In the genomic region with DNA sequence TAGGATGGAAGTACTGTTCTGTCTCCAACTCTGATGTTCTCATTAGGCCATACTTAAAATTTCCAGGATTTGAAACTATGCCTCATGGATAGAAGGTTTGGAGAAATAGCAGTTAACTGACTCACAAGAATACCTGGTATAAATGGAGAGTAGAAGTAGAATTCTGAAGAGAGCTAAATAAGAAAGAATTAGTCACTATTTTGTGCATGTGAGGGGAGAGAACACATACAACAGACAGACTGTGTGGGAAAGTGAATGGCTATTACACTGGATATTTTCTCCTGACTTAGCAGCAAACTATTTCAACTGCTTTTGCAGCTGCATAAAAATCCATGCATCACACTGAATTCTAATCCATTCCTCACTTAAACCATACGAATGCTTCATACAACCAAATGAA, we compare ENCODE assay signal across 15 cellular contexts.
DNase-seq lines count a peak whose midpoint lies in the region; FAIRE-seq and TF ChIP-seq lines count a peak whose summit lies in the region.
"Had no signal": no experiment of that assay in that cellular context is flagged by ENCODE, and none has a peak within 500 bp of the region (broad histone marks: within the 10 kb centered on the region; RNA-seq: fewer than 3 reads in every experiment).

No MANE protein-coding gene starts in this region.

- H3K9ac ChIP-seq in astrocyte (ENCODE audit: low read length) (no peak overlapping the region), mesenchymal stem cell (ENCODE audit: low read length) (no peak overlapping the region)
- H3K9ac ChIP-seq: BLaER1 treated with 17β-estradiol and CSF1 and Interleukin-3, amounts not matched to agents 10 nM and 100 nM had no signal

- 89% methylated on average over 1 of the region's 1 CpG for WGBS in mesenchymal stem cell

- DNase-seq in EH (ENCODE audit: low read depth) (peak; percentile 20), astrocyte (ENCODE audit: low read depth) (peak; percentile 37), mesenchymal stem cell (no peak), DMS 273 treated with DMSO at 0.1 percent for 48 hours (lab: John Stamatoyannopoulos, UW) (no peak), OCI-M1 (lab: John Stamatoyannopoulos, UW) (no peak), NCI-H748 treated with DMSO at 0.1 percent for 48 hours (lab: John Stamatoyannopoulos, UW) (no peak), breast epithelium (ENCODE audit: low spot score in 2 of 2) (no peak)
- DNase-seq: CD4-positive, CD25-positive, alpha-beta regulatory T cell had no signal

- no peaks in the 10 kb centered on the region for H3K9me3 Mint-ChIP-seq in astrocyte (ENCODE audit: unreplicated experiment)

- H3K36me3 ChIP-seq in astrocyte (ENCODE audit: insufficient read depth, low read length), result no peaks in the 10 kb centered on the region
- H3K36me3 ChIP-seq in mesenchymal stem cell (ENCODE audit: control insufficient read depth in 1 of 2, insufficient read depth in 2 of 2, low read depth in 1 of 2, low read length in 2 of 2), result peaks cover 2 to 4% of the 10 kb centered on the region in 2 experiments
- no peaks in the 10 kb centered on the region for H3K36me3 ChIP-seq in breast epithelium
- H3K36me3 ChIP-seq: BLaER1 treated with 17β-estradiol and CSF1 and Interleukin-3, amounts not matched to agents 10 nM and 100 nM; HAP-1 had no signal

- H3K4me1 ChIP-seq in astrocyte (ENCODE audit: insufficient read depth, low read length) (no peaks in the 10 kb centered on the region), mesenchymal stem cell (ENCODE audit: control insufficient read depth, insufficient read depth, low read depth, low read length) (peaks cover 18% of the 10 kb centered on the region), breast epithelium (no peaks in the 10 kb centered on the region)
- H3K4me1 ChIP-seq: BLaER1 treated with 17β-estradiol and CSF1 and Interleukin-3, amounts not matched to agents 10 nM and 100 nM; HAP-1 had no signal

- H3K4ac ChIP-seq in mesenchymal stem cell (ENCODE audit: low read depth in 1 of 2, low read length in 2 of 2), result no peak overlapping the region

- H2AFZ ChIP-seq in astrocyte (ENCODE audit: low read depth, low read length) (no peak overlapping the region), mesenchymal stem cell (ENCODE audit: low read depth, low read length) (no peak overlapping the region)

- no peak overlapping the region for H3K4me3 ChIP-seq in astrocyte (ENCODE audit: insufficient read depth, low read depth, low read length)
- no peak overlapping the region for H3K4me3 ChIP-seq in mesenchymal stem cell (ENCODE audit: insufficient read depth in 1 of 2, low read depth in 1 of 2, low read length in 2 of 2)
- no peak overlapping the region for H3K4me3 ChIP-seq in breast epithelium
- H3K4me3 ChIP-seq: BLaER1 treated with 17β-estradiol and CSF1 and Interleukin-3, amounts not matched to agents 10 nM and 100 nM; HAP-1 had no signal

- H3K27ac Mint-ChIP-seq in astrocyte (ENCODE audit: unreplicated experiment), result peak overlapping the region; percentile 35
- H3K27ac Mint-ChIP-seq: CD4-positive, CD25-positive, alpha-beta regulatory T cell had no signal

- H3K9me3 ChIP-seq in astrocyte (ENCODE audit: insufficient read depth, low read depth, low read length) (no peaks in the 10 kb centered on the region), mesenchymal stem cell (ENCODE audit: control insufficient read depth, low read length) (no peaks in the 10 kb centered on the region), breast epithelium (no peaks in the 10 kb centered on the region)
- H3K9me3 ChIP-seq: BLaER1 treated with 17β-estradiol and CSF1 and Interleukin-3, amounts not matched to agents 10 nM and 100 nM; HAP-1 had no signal

- H3K27me3 ChIP-seq in astrocyte (ENCODE audit: insufficient read depth, low read length), result no peaks in the 10 kb centered on the region
- no peaks in the 10 kb centered on the region for H3K27me3 ChIP-seq in mesenchymal stem cell (ENCODE audit: control insufficient read depth in 1 of 2, insufficient read depth in 1 of 2, low read length in 2 of 2)
- no peaks in the 10 kb centered on the region for H3K27me3 ChIP-seq in breast epithelium
- H3K27me3 ChIP-seq: BLaER1 treated with 17β-estradiol and CSF1 and Interleukin-3, amounts not matched to agents 10 nM and 100 nM had no signal

- no peak overlapping the region for H3K23ac ChIP-seq in mesenchymal stem cell (ENCODE audit: low read length in 2 of 2)

- no peak overlapping the region for H3K18ac ChIP-seq in mesenchymal stem cell (ENCODE audit: low read depth in 1 of 2, low read length in 2 of 2)

- TF ChIP-seq CTCF in astrocyte (IDR thresholded peaks at IDR 0.05; ENCODE audit: insufficient read depth, low read depth, low read length) (no peak), breast epithelium (IDR thresholded peaks at IDR 0.05) (no peak)

- no peak overlapping the region for H3K4me3 Mint-ChIP-seq in astrocyte (ENCODE audit: unreplicated experiment)
- H3K4me3 Mint-ChIP-seq: CD4-positive, CD25-positive, alpha-beta regulatory T cell had no signal

- no peak overlapping the region for H3K27ac ChIP-seq in astrocyte (ENCODE audit: low read depth, low read length)
- H3K27ac ChIP-seq in mesenchymal stem cell (ENCODE audit: low read length, poor library complexity, severe bottlenecking), result peak overlapping the region; percentile 29
- no peak overlapping the region for H3K27ac ChIP-seq in breast epithelium
- H3K27ac ChIP-seq: BLaER1 treated with 17β-estradiol and CSF1 and Interleukin-3, amounts not matched to agents 10 nM and 100 nM had no signal

- H3K36me3 Mint-ChIP-seq in astrocyte (ENCODE audit: low read depth, unreplicated experiment), result peaks cover 4% of the 10 kb centered on the region
- H3K36me3 Mint-ChIP-seq: CD4-positive, CD25-positive, alpha-beta regulatory T cell had no signal

- no peak overlapping the region for H2BK5ac ChIP-seq in mesenchymal stem cell (ENCODE audit: low read depth, low read length, poor library complexity, severe bottlenecking)

- intact Hi-C loops in breast epithelium (cut with DNase I; ENCODE audit: low total_unique reads), result no loop called here

- H2AK5ac ChIP-seq in mesenchymal stem cell (ENCODE audit: low read length, severe bottlenecking), result no peak overlapping the region

- FAIRE-seq in astrocyte (lab: Jason Lieb, UNC), result no peak
- FAIRE-seq: A204.1, GM12891, H1, HepG2, HTR-8/SVneo had no signal

- no peaks in the 10 kb centered on the region for H3K79me2 ChIP-seq in astrocyte (ENCODE audit: insufficient read depth, low read length)

- no peak overlapping the region for H2BK120ac ChIP-seq in mesenchymal stem cell (ENCODE audit: low read depth, low read length)

- H3K14ac ChIP-seq in mesenchymal stem cell (ENCODE audit: low read length in 2 of 2), result no peak overlapping the region

- no peak overlapping the region for H4K91ac ChIP-seq in mesenchymal stem cell (ENCODE audit: low read length)

- no peak overlapping the region for H4K8ac ChIP-seq in mesenchymal stem cell (ENCODE audit: low read length)

- no peak overlapping the region for H3K4me2 ChIP-seq in astrocyte (ENCODE audit: low read length)
- H3K4me2 ChIP-seq in mesenchymal stem cell (ENCODE audit: low read length, poor library complexity, severe bottlenecking), result no peak overlapping the region
- H3K4me2 ChIP-seq: BLaER1 treated with 17β-estradiol and CSF1 and Interleukin-3, amounts not matched to agents 10 nM and 100 nM had no signal

- H2BK15ac ChIP-seq in mesenchymal stem cell (ENCODE audit: low read depth, poor library complexity, severe bottlenecking), result no peak overlapping the region

- H3K4me1 Mint-ChIP-seq in astrocyte (ENCODE audit: low read depth, unreplicated experiment), result peaks cover 27% of the 10 kb centered on the region
- H3K4me1 Mint-ChIP-seq: CD4-positive, CD25-positive, alpha-beta regulatory T cell had no signal

- H4K20me1 ChIP-seq in astrocyte (ENCODE audit: insufficient read depth, low read length), result no peaks in the 10 kb centered on the region
- H4K20me1 ChIP-seq: BLaER1 treated with 17β-estradiol and CSF1 and Interleukin-3, amounts not matched to agents 10 nM and 100 nM had no signal

- H2BK12ac ChIP-seq in mesenchymal stem cell (ENCODE audit: low read length in 2 of 2), result no peak overlapping the region

- no peaks in the 10 kb centered on the region for H3K27me3 Mint-ChIP-seq in astrocyte (ENCODE audit: low read depth, unreplicated experiment)

- TF ChIP-seq POLR2A in breast epithelium (IDR thresholded peaks at IDR 0.05), result no peak

- no peaks in the 10 kb centered on the region for H3K79me1 ChIP-seq in mesenchymal stem cell (replicated peaks; ENCODE audit: low read length, poor library complexity, severe bottlenecking)

Comparison
In these comparisons a context has a peak if more than half of its experiments do, and no peak if none do; other contexts are left out.
1. DNase-seq: peak in EH (single experiment) and astrocyte (single experiment); none in mesenchymal stem cell (single experiment), DMS 273 treated with DMSO at 0.1 percent for 48 hours (single experiment), OCI-M1 (single experiment), NCI-H748 treated with DMSO at 0.1 percent for 48 hours (single experiment) and breast epithelium (0 of 2).